In the genomic region with DNA sequence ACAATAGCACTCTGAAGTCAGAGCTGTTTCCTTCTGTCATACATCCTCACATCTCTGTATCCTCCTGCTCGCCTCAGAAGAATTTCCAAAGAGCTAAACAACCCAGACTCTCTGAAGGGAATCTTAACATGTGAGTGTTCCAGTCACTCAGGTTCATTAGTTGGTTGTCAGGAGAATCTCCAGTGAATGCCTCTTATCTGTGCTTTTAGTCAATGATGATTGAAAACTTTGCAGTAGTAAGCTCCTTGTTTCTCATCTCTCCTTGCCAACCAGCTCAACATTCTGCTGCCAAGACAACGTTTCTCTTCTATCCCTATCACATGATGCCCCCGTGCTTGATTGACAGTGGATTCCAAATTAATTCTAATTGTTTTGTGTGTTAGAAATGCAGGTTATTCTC, we compare ENCODE assay signal across 9 cellular contexts.
"Had no signal": no experiment of that assay in that cellular context is flagged by ENCODE, and none has a peak within 500 bp of the region (broad histone marks: within the 10 kb centered on the region; RNA-seq: fewer than 3 reads in every experiment).

No MANE protein-coding gene starts in this region.

- H3K4me2 ChIP-seq: GM23338 had no signal

- FAIRE-seq: H1, H54, HepG2, K562 had no signal

- H3K9me3 Mint-ChIP-seq: GM23338, H9 had no signal

- DNase-seq: H9, HCEC 1CT, KG1 had no signal

- ATAC-seq: GM23338, HepG2, K562 had no signal

- H3K27ac ChIP-seq: HL-60 had no signal

- H3K4me3 Mint-ChIP-seq: GM23338, H9 had no signal

- H3K4me1 Mint-ChIP-seq: GM23338 had no signal

- H3K4me3 ChIP-seq: GM23338, K562 had no signal

- H3K27ac Mint-ChIP-seq: GM23338, H9 had no signal

- H2AFZ ChIP-seq: GM23338 had no signal
